10 cellular contexts compared by ENCODE assay signal in the genomic region with DNA sequence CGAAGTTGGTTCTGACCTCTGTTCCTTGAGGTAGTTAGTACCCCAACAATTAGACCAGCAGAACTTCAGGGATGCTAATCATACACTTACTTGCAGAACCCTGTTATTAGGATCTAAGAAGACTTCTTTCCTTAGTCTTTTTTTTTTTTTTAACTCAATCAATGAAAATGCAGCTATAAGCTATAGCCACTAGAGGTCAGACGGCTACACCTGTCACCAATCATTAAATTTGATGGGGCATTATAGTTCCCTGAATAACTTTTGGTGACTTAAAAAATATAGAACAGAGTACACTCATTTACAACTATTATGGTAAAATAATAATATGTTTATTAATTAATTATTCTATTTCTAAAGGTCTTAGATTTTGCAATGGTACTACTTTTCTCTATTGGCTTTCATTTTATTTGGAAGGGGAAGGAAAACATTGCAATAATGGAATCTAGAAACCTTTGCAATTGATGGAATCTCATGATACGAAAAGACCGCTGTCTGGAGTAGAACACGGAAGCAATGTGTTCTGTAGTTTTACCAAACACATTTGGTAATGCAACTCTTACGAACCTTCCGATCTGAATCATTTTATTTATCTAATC.
DNase-seq lines count a peak whose midpoint lies in the region; ATAC-seq, FAIRE-seq and TF ChIP-seq lines count a peak whose summit lies in the region.
"Had no signal": no experiment of that assay in that cellular context is flagged by ENCODE, and none has a peak within 500 bp of the region (broad histone marks: within the 10 kb centered on the region; RNA-seq: fewer than 3 reads in every experiment).

No MANE protein-coding gene starts in this region.

- TF ChIP-seq POLR2A in H54 (IDR thresholded peaks at IDR 0.05; ENCODE audit: low read depth, low read length): no peak

- TF ChIP-seq CTCF in 22Rv1 (IDR thresholded peaks at IDR 0.05) (peak; percentile 90), omental fat pad (IDR thresholded peaks at IDR 0.05) (no peak)

- peak; percentile 10 for FAIRE-seq in colon (lab: Jason Lieb, UNC)
- no peak for FAIRE-seq in H54 (lab: Jason Lieb, UNC)
- FAIRE-seq: GM18507 had no signal

- no peak overlapping the region for H3K27ac ChIP-seq in 22Rv1

- ATAC-seq in GM18519 (IDR thresholded peaks at IDR 0.05; ENCODE audit: low FRiP score, unreplicated experiment): peak; percentile 48
- ATAC-seq in omental fat pad (ENCODE audit: low FRiP score): no peak
- ATAC-seq in HG02884 (IDR thresholded peaks at IDR 0.05; ENCODE audit: unreplicated experiment): no peak

- DNase-seq in NCI-H1417 (lab: John Stamatoyannopoulos, UW) (peak in 2 of 3 experiments; percentile 26 to 68), pons (ENCODE audit: low spot score) (peak; percentile 22), omental fat pad (ENCODE audit: low spot score) (no peak), H54 (ENCODE audit: insufficient read length, low spot score) (no peak)
- DNase-seq: activated naive CD8-positive, alpha-beta T cell treated with anti-CD3 and anti-CD28 coated beads, Interleukin-2, amount 10 ng/mL, durations not matched to agents 7 days and 5 days had no signal

Comparison
In these comparisons a context has a peak if more than half of its experiments do, and no peak if none do; other contexts are left out.
1. DNase-seq: peak in NCI-H1417 (2 of 3) and pons (single experiment); none in omental fat pad (single experiment) and H54 (single experiment).